ENCODE assay signal across 2 cellular contexts in genomic region chr7:84228526-84228925, GRCh38.
TF ChIP-seq lines count a peak whose summit lies in the region.

No MANE protein-coding gene starts in this region.

TF ChIP-seq in SK-N-SH, 30 proteins besides CTCF, POLR2A, EP300 and RAD21 (continued from another document):
- TF ChIP-seq TEAD4 (IDR thresholded peaks at IDR 0.05; ENCODE audit: borderline replicate concordance, insufficient read depth) (no peak), NRF1 (IDR thresholded peaks at IDR 0.05; ENCODE audit: low read depth, low read length) (no peak), PBX3 (IDR thresholded peaks at IDR 0.05) (no peak), FOXJ3 (CRISPR knock-in tag; IDR thresholded peaks at IDR 0.05) (no peak), RXRA (IDR thresholded peaks at IDR 0.05; ENCODE audit: borderline replicate concordance, low read depth) (no peak), TCF12 (IDR thresholded peaks at IDR 0.05) (no peak), SIN3A (IDR thresholded peaks at IDR 0.05; ENCODE audit: borderline replicate concordance, low read depth, low read length) (no peak), USF1 (IDR thresholded peaks at IDR 0.05; ENCODE audit: borderline replicate concordance, low read depth) (no peak), ZBTB33 (IDR thresholded peaks at IDR 0.05; ENCODE audit: borderline replicate concordance, low read depth) (no peak), JUND (IDR thresholded peaks at IDR 0.05) (no peak)

TF ChIP-seq in H1, 55 proteins besides CTCF, POLR2A, EP300 and RAD21:
- no peak for TF ChIP-seq USF2 (IDR thresholded peaks at IDR 0.05; ENCODE audit: low read length)
- TF ChIP-seq CHD7 (IDR thresholded peaks at IDR 0.05; ENCODE audit: insufficient replicate concordance, low read length) = peak; percentile 97
- no peak for TF ChIP-seq TAF7 (optimal IDR thresholded peaks at IDR 0.05; ENCODE audit: borderline replicate concordance, low read depth, low read length)
- TF ChIP-seq YY1 (IDR thresholded peaks at IDR 0.05; ENCODE audit: low read depth, low read length) = peak; percentile 53; the same call in 1 of the 2 replicates
- TF ChIP-seq CHD2 (IDR thresholded peaks at IDR 0.05; ENCODE audit: low read length) = peak; percentile 33; the same call in 1 of the 2 replicates
- TF ChIP-seq TCF12 (IDR thresholded peaks at IDR 0.05; ENCODE audit: low read depth, low read length) = peak; percentile 77; the same call in 1 of the 2 replicates
- peak; percentile 65 to 99 for TF ChIP-seq BCL11A (IDR thresholded peaks at IDR 0.05; ENCODE audit: low read depth in 2 of 2, low read length in 2 of 2)
- TF ChIP-seq NANOG (IDR thresholded peaks at IDR 0.05; ENCODE audit: insufficient read depth, low read depth, low read length, poor library complexity, severe bottlenecking) = peak; percentile 99
- TF ChIP-seq CEBPB (IDR thresholded peaks at IDR 0.05; ENCODE audit: low read depth, low read length) = 0 out of 2 replicates have a peak, but pooled peaks have one; percentile 13
- peak; percentile 98 for TF ChIP-seq POU5F1 (IDR thresholded peaks at IDR 0.05; ENCODE audit: low read depth, low read length)
- peak; percentile 83 for TF ChIP-seq SP1 (IDR thresholded peaks at IDR 0.05; ENCODE audit: low read depth, low read length)
- TF ChIP-seq CBX5 (IDR thresholded peaks at IDR 0.05; ENCODE audit: low read depth, low read length) = no peak
- peak; percentile 89 for TF ChIP-seq TEAD4 (IDR thresholded peaks at IDR 0.05; ENCODE audit: low read depth, low read length)
- peak; percentile 76 to 82; a peak in 2 of 4 replicates for TF ChIP-seq HDAC2 (IDR thresholded peaks at IDR 0.05; ENCODE audit: borderline replicate concordance in 1 of 2, low read depth in 2 of 2, low read length in 2 of 2)
